In the genomic region with DNA sequence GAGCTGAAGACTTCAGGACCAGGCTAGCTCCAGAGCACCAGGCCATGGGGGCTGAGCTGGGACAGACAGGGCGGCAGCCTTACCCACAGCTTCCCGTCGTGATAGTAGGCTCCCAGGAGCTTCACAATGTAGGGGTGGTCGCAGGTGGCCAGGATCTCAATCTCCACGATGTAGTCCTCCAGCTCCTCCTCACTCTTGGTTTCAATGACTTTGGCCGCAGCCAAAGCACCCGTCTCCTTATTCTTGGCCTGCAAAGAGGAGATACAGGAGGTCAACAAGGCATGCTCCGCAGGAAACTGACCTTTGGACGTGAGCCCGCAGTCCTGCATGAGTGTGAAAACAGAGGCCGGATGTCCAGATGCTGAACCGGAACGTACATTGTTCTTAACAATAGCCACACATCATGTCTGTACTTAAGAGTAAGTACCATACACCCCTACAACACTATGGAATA, we compare ENCODE assay signal across 17 cellular contexts. TPM values are rescaled to one million over a fixed set of nuclear protein-coding genes. Genes with fewer than 3 reads are reported as not detected.
DNase-seq lines count a peak whose midpoint lies in the region; ATAC-seq and TF ChIP-seq lines count a peak whose summit lies in the region.
"Had no signal": no experiment of that assay in that cellular context is flagged by ENCODE, and none has a peak within 500 bp of the region (broad histone marks: within the 10 kb centered on the region; RNA-seq: fewer than 3 reads in every experiment).

No MANE protein-coding gene starts in this region.

- peaks cover 0 to 2% (median 0%) of the 10 kb centered on the region in 7 donors for H3K9me3 Mint-ChIP-seq in CD14-positive monocyte
- H3K9me3 Mint-ChIP-seq in natural killer cell, result no peaks in the 10 kb centered on the region

- TF ChIP-seq CTCF in CD14-positive monocyte (IDR thresholded peaks at IDR 0.05) (no peak), natural killer cell (IDR thresholded peaks at IDR 0.05) (no peak), testis (IDR thresholded peaks at IDR 0.05) (no peak)

- H3K27ac Mint-ChIP-seq in CD14-positive monocyte (peak overlapping the region in 4 of 7 donors; percentile 1 to 79 (median 64)), natural killer cell (peak overlapping the region; percentile 81 to 98)

- H3K27me3 Mint-ChIP-seq in CD14-positive monocyte (ENCODE audit: low read depth in 3 of 3) (peaks cover 0 to 5% (median 0%) of the 10 kb centered on the region in 3 donors), natural killer cell (ENCODE audit: low read depth in 2 of 2) (no peaks in the 10 kb centered on the region)

- TF ChIP-seq POLR2A in testis (IDR thresholded peaks at IDR 0.05), result no peak

- intact Hi-C loops in CD14-positive monocyte (cut with micrococcal nuclease) (no loop called here), natural killer cell (cut with micrococcal nuclease) (no loop called here), testis (cut with DNase I; ENCODE audit: low total_unique reads) (no loop called here)

- H3K4me1 ChIP-seq in testis, result peaks cover 4% of the 10 kb centered on the region
- H3K4me1 ChIP-seq: breast epithelium had no signal

- H3K4me1 Mint-ChIP-seq in CD14-positive monocyte, result peaks cover 69% of the 10 kb centered on the region
- H3K4me1 Mint-ChIP-seq in natural killer cell, result peaks cover 75 to 86% of the 10 kb centered on the region in 2 donors

- no peaks in the 10 kb centered on the region for H3K9me3 ChIP-seq in testis
- H3K9me3 ChIP-seq: breast epithelium had no signal

- no peaks in the 10 kb centered on the region for H3K36me3 ChIP-seq in testis (ENCODE audit: low read depth, missing control alignments)
- H3K36me3 ChIP-seq: breast epithelium had no signal

- DNase-seq in CD14-positive monocyte (ENCODE audit: low spot score), result no peak
- DNase-seq in HuH-7 (ENCODE audit: low spot score), result peak; percentile 52
- peak; percentile 86 to 97 for DNase-seq in dermis microvascular lymphatic vessel endothelial cell (ENCODE audit: low read depth in 2 of 2)
- DNase-seq in natural killer cell, result no peak
- DNase-seq in NCI-H2081 treated with DMSO at 0.1 percent for 48 hours (lab: John Stamatoyannopoulos, UW), result no peak
- DNase-seq in GM03348 (ENCODE audit: low spot score), result no peak
- no peak for DNase-seq in stimulated activated CD4-positive, alpha-beta T cell treated with anti-CD3 and anti-CD28 coated beads, Interleukin-4, amount 100 ng/mL, for 24 hours
- no peak for DNase-seq in testis
- DNase-seq: activated T-cell treated with anti-CD3 and anti-CD28 coated beads for 4 hours; NCI-H1436; NCI-H526 treated with DMSO at 0.1 percent for 48 hours; stimulated activated CD4-positive, alpha-beta T cell treated with anti-CD3 and anti-CD28 coated beads, Interleukin-1b, Interleukin-23, amount 100 ng/mL, for 48 hours; stimulated activated naive CD4-positive, alpha-beta T cell had no signal

- H3K4me3 Mint-ChIP-seq in CD14-positive monocyte (no peak overlapping the region), natural killer cell (no peak overlapping the region)

- no peak for ATAC-seq in natural killer cell

- H3K27ac ChIP-seq in testis, result no peak overlapping the region
- H3K27ac ChIP-seq: breast epithelium, C4-2B, epithelial cell of prostate, RWPE1 had no signal

- H3K27me3 ChIP-seq in testis, result no peaks in the 10 kb centered on the region
- H3K27me3 ChIP-seq: breast epithelium had no signal

- no peak overlapping the region for H3K4me3 ChIP-seq in testis
- H3K4me3 ChIP-seq: breast epithelium had no signal

- H3K36me3 Mint-ChIP-seq in CD14-positive monocyte (peaks cover 76 to 82% of the 10 kb centered on the region in 2 donors), natural killer cell (peaks cover 7% of the 10 kb centered on the region)

- WGBS in testis, 2 donors, result 62 to 70% methylated on average over 12 to 13 of the region's 13 CpGs

RNA-seq across cellular contexts. Expression of gene STK10, which starts 31.5 kb away (rescaled TPM):
- polyA plus RNA-seq in CD14-positive monocyte, result 10 to 100 TPM; 21.5 to 47.4 TPM
- 27.8 and 29.1 TPM in 2 replicates for total RNA-seq in dermis microvascular lymphatic vessel endothelial cell
- 100 to 1,000 TPM; 705 to 879 (median 783) TPM for total RNA-seq in natural killer cell
- total RNA-seq in testis, result 100 to 1,000 TPM; 142 to 148 TPM
- polyA plus RNA-seq in testis (ENCODE audit: insufficient read depth, low read depth, low replicate concordance), result 48.8 TPM

RNA-seq across cellular contexts. Expression of gene EFCAB9, which starts 37.4 kb away (rescaled TPM):
- not detected for polyA plus RNA-seq in CD14-positive monocyte
- total RNA-seq in dermis microvascular lymphatic vessel endothelial cell, result not detected in 2 replicates
- total RNA-seq in natural killer cell, result not detected
- total RNA-seq in testis, result 1 to 10 TPM; 5.5 to 5.7 TPM
- polyA plus RNA-seq in testis (ENCODE audit: insufficient read depth, low read depth, low replicate concordance), result 11.7 TPM
- total RNA-seq: breast epithelium had no signal

Comparison
In these comparisons a context has a peak if more than half of its experiments do, and no peak if none do; other contexts are left out.
1. DNase-seq: peak in HuH-7 (single experiment) and dermis microvascular lymphatic vessel endothelial cell (2 of 2); none in CD14-positive monocyte (single experiment), natural killer cell (single experiment), NCI-H2081 treated with DMSO at 0.1 percent for 48 hours (single experiment), GM03348 (single experiment), stimulated activated CD4-positive, alpha-beta T cell treated with anti-CD3 and anti-CD28 coated beads, Interleukin-4, amount 100 ng/mL, for 24 hours (single experiment) and testis (single experiment).
2. RNA of gene STK10, which starts 31.5 kb away (total RNA-seq): 705 to 879 TPM in natural killer cell; 142 to 148 TPM in testis and 27.8 to 29.1 TPM in dermis microvascular lymphatic vessel endothelial cell; every median in the first group is over 4 times any median in the second.